20 cellular contexts compared by ENCODE assay signal in genomic region chr1:186681806-186682205, GRCh38. TPM values are rescaled to one million over a fixed set of nuclear protein-coding genes. Genes with fewer than 3 reads are reported as not detected.
DNase-seq lines count a peak whose midpoint lies in the region; ATAC-seq, FAIRE-seq and TF ChIP-seq lines count a peak whose summit lies in the region.
"Had no signal": no experiment of that assay in that cellular context is flagged by ENCODE, and none has a peak within 500 bp of the region (broad histone marks: within the 10 kb centered on the region; RNA-seq: fewer than 3 reads in every experiment).

No MANE protein-coding gene starts in this region.

- H3K9me3 ChIP-seq in thoracic aorta: no peaks in the 10 kb centered on the region
- H3K9me3 ChIP-seq: ascending aorta, HAP-1, Peyer's patch had no signal

- H3K9me3 Mint-ChIP-seq in chondrocyte (ENCODE audit: low read depth): peaks cover 6% of the 10 kb centered on the region
- no peaks in the 10 kb centered on the region for H3K9me3 Mint-ChIP-seq in activated naive CD4-positive, alpha-beta T cell treated with anti-CD3 and anti-CD28 coated beads, Interleukin-2, amount 10 ng/mL, durations not matched to agents 7 days and 5 days
- H3K9me3 Mint-ChIP-seq: activated T-helper 1 cell treated with anti-CD3 and anti-CD28 coated beads, Interleukin-12 subunit alpha, Interleukin-12 subunit beta, Interleukin-2, Interleukin-4 antibody, amounts not matched to agents 30 ng/mL and 10 ng/mL and 1 ng/mL, durations not matched to agents 14 hours and 24 hours and 36 hours; stimulated activated memory B cell treated with anti-CD40 and anti-IgM and Interleukin-4, amounts not matched to agents 10 μg/mL and 1 μg/mL and 100 μg/mL, for 72 hours had no signal

- TF ChIP-seq CTCF in HFF-Myc (IDR thresholded peaks at IDR 0.05; ENCODE audit: low read depth, low read length, missing control alignments): no peak
- no peak for TF ChIP-seq CTCF in chondrocyte (IDR thresholded peaks at IDR 0.05)
- no peak for TF ChIP-seq CTCF in thoracic aorta (IDR thresholded peaks at IDR 0.05)

- no peak overlapping the region for H3K27ac ChIP-seq in thoracic aorta

- H3K4me3 ChIP-seq in HFF-Myc (replicated peaks; ENCODE audit: low read depth, low read length): peak overlapping the region; percentile 54
- peak overlapping the region; percentile 77 for H3K4me3 ChIP-seq in thoracic aorta

- peaks cover 5% of the 10 kb centered on the region for H3K36me3 ChIP-seq in thoracic aorta
- H3K36me3 ChIP-seq: ascending aorta, HAP-1, Peyer's patch had no signal

- H3K4me3 Mint-ChIP-seq in chondrocyte (ENCODE audit: unreplicated experiment): peak overlapping the region; percentile 7
- no peak overlapping the region for H3K4me3 Mint-ChIP-seq in activated naive CD4-positive, alpha-beta T cell treated with anti-CD3 and anti-CD28 coated beads, Interleukin-2, amount 10 ng/mL, durations not matched to agents 7 days and 5 days
- H3K4me3 Mint-ChIP-seq: stimulated activated memory B cell treated with anti-CD40 and anti-IgM and Interleukin-4, amounts not matched to agents 10 μg/mL and 1 μg/mL and 100 μg/mL, for 72 hours had no signal

- CTCF ChIA-PET in activated naive CD4-positive, alpha-beta T cell treated with anti-CD3 and anti-CD28 coated beads, Interleukin-2, amount 10 ng/mL, durations not matched to agents 7 days and 5 days (lab: Charles Lee): no interaction called here

- no peak for FAIRE-seq in GM12891 (lab: Jason Lieb, UNC)

- H3K36me3 Mint-ChIP-seq in chondrocyte (ENCODE audit: low read depth): peaks cover 5% of the 10 kb centered on the region
- H3K36me3 Mint-ChIP-seq in activated naive CD4-positive, alpha-beta T cell treated with anti-CD3 and anti-CD28 coated beads, Interleukin-2, amount 10 ng/mL, durations not matched to agents 7 days and 5 days: no peaks in the 10 kb centered on the region
- H3K36me3 Mint-ChIP-seq: stimulated activated memory B cell treated with anti-CD40 and anti-IgM and Interleukin-4, amounts not matched to agents 10 μg/mL and 1 μg/mL and 100 μg/mL, for 72 hours had no signal

- peaks cover 4% of the 10 kb centered on the region for H3K27me3 Mint-ChIP-seq in chondrocyte (ENCODE audit: low read depth)
- peaks cover 50% of the 10 kb centered on the region for H3K27me3 Mint-ChIP-seq in activated naive CD4-positive, alpha-beta T cell treated with anti-CD3 and anti-CD28 coated beads, Interleukin-2, amount 10 ng/mL, durations not matched to agents 7 days and 5 days

- H3K27me3 ChIP-seq in thoracic aorta (replicated peaks; ENCODE audit: insufficient read depth): no peaks in the 10 kb centered on the region
- H3K27me3 ChIP-seq: ascending aorta, Peyer's patch had no signal

- no peak for ATAC-seq in thoracic aorta (ENCODE audit: insufficient number of reproducible peaks, low FRiP score, low read depth)
- ATAC-seq: left lobe of liver; stimulated activated memory B cell treated with anti-CD40 and anti-IgM and Interleukin-4, amounts not matched to agents 10 μg/mL and 1 μg/mL and 100 μg/mL, for 72 hours had no signal

- H3K4me1 ChIP-seq in thoracic aorta (ENCODE audit: control insufficient read depth in 1 of 2, low read depth in 2 of 2): peaks cover 0 to 17% of the 10 kb centered on the region in 2 donors
- H3K4me1 ChIP-seq: ascending aorta, HAP-1, Peyer's patch had no signal

- DNase-seq in HFF-Myc (ENCODE audit: extremely low read depth, low read depth): no peak
- DNase-seq in chondrocyte (ENCODE audit: low spot score): no peak
- peak; percentile 21 for DNase-seq in hepatic stellate cell (ENCODE audit: low spot score)
- DNase-seq in thoracic aorta (ENCODE audit: low spot score): no peak
- DNase-seq in activated naive CD4-positive, alpha-beta T cell treated with anti-CD3 and anti-CD28 coated beads, Interleukin-2, amount 10 ng/mL, durations not matched to agents 7 days and 5 days: no peak
- no peak for DNase-seq in HK-2 (ENCODE audit: unreplicated experiment)
- DNase-seq in GM12891 (ENCODE audit: insufficient read length, low spot score): no peak
- DNase-seq: activated CD4-positive, alpha-beta T cell treated with anti-CD3 and anti-CD28 coated beads, Interleukin-2, amount 50 U/mL, for 4 hours; effector CD8-positive, alpha-beta T cell; hippocampal formation; NCI-H1694 treated with DMSO at 0.1 percent for 48 hours; NCI-H526 treated with DMSO at 0.1 percent for 48 hours; nephron progenitor cell; Peyer's patch; T-helper 2 cell had no signal

- peak overlapping the region; percentile 74 for H3K27ac Mint-ChIP-seq in chondrocyte (ENCODE audit: unreplicated experiment)
- no peak overlapping the region for H3K27ac Mint-ChIP-seq in activated naive CD4-positive, alpha-beta T cell treated with anti-CD3 and anti-CD28 coated beads, Interleukin-2, amount 10 ng/mL, durations not matched to agents 7 days and 5 days
- H3K27ac Mint-ChIP-seq: activated T-helper 1 cell treated with anti-CD3 and anti-CD28 coated beads, Interleukin-12 subunit alpha, Interleukin-12 subunit beta, Interleukin-2, Interleukin-4 antibody, amounts not matched to agents 30 ng/mL and 10 ng/mL and 1 ng/mL, durations not matched to agents 14 hours and 24 hours and 36 hours; nephron progenitor cell; stimulated activated memory B cell treated with anti-CD40 and anti-IgM and Interleukin-4, amounts not matched to agents 10 μg/mL and 1 μg/mL and 100 μg/mL, for 72 hours had no signal

- no peak for TF ChIP-seq POLR2A in GM12891 (IDR thresholded peaks at IDR 0.05; ENCODE audit: low read depth, low read length)

- H3K4me1 Mint-ChIP-seq in chondrocyte (ENCODE audit: low read depth): peaks cover 23% of the 10 kb centered on the region
- H3K4me1 Mint-ChIP-seq in activated naive CD4-positive, alpha-beta T cell treated with anti-CD3 and anti-CD28 coated beads, Interleukin-2, amount 10 ng/mL, durations not matched to agents 7 days and 5 days: peaks cover 17% of the 10 kb centered on the region

TF ChIP-seq in GM12891, 5 proteins besides CTCF, POLR2A, EP300 and RAD21:
- TF ChIP-seq POLR2AphosphoS5 (IDR thresholded peaks at IDR 0.05; ENCODE audit: low read depth, low read length): no peak
- no peak for TF ChIP-seq PAX5 (IDR thresholded peaks at IDR 0.05; ENCODE audit: insufficient read depth, low read length, severe bottlenecking)
- no peak for TF ChIP-seq TAF1 (IDR thresholded peaks at IDR 0.05; ENCODE audit: low read depth, low read length)
- no peak for TF ChIP-seq SPI1 (IDR thresholded peaks at IDR 0.05; ENCODE audit: low read depth, low read length)
- TF ChIP-seq POU2F2 (IDR thresholded peaks at IDR 0.05; ENCODE audit: low read depth, low read length): no peak

RNA-seq across cellular contexts. Expression of gene PTGS2, which starts 1.6 kb away (rescaled TPM):
- total RNA-seq in chondrocyte (1.5 to 2.8 TPM (median 2.3 TPM) in 3 replicates), thoracic aorta (10 to 100 TPM; 12.7 to 16.9 TPM)
- polyA plus RNA-seq in GM12891 (2012; ENCODE audit: low read depth, missing spikeins): 0.08 TPM
